ENCODE assay signal across 2 cellular contexts in genomic region chr7:143264196-143264568, GRCh38. TPM values are rescaled to one million over a fixed set of nuclear protein-coding genes. Genes with fewer than 3 reads are reported as not detected.
DNase-seq lines count a peak whose midpoint lies in the region; ATAC-seq and TF ChIP-seq lines count a peak whose summit lies in the region.
"Not testable (repeated sequence)": the region's sequence is repeated elsewhere in the genome, so short reads cannot be mapped to it uniquely, and the experiment has no call there.

No MANE protein-coding gene starts in this region.

- H3K27me3 ChIP-seq in DND-41 (ENCODE audit: insufficient read depth, low read length, poor library complexity); foreskin keratinocyte: not testable (repeated sequence)

- H2AFZ ChIP-seq in DND-41 (ENCODE audit: low read depth, low read length): peak overlapping the region; percentile 89; the same call in 1 of the 2 replicates

- DNase-seq in DND-41, foreskin keratinocyte: not testable (repeated sequence)

- not testable (repeated sequence) for TF ChIP-seq CTCF in DND-41 (IDR thresholded peaks at IDR 0.05; ENCODE audit: borderline replicate concordance, extremely low read depth, low read length, poor library complexity, severe bottlenecking); foreskin keratinocyte (conservative IDR thresholded peaks at IDR 0.05)

- peak overlapping the region; percentile 51 to 74; a peak in 3 of 4 replicates for H3K4me3 ChIP-seq in DND-41 (ENCODE audit: low read depth in 1 of 2, low read length in 2 of 2)

- H3K9ac ChIP-seq in DND-41 (ENCODE audit: low read depth, low read length): peak overlapping the region; percentile 76

- ATAC-seq in DND-41 (ENCODE audit: insufficient read depth, low read depth); foreskin keratinocyte: not testable (repeated sequence)

- H3K4me2 ChIP-seq in DND-41 (ENCODE audit: insufficient read depth, low read length): peak overlapping the region; percentile 93

- H3K36me3 ChIP-seq in DND-41 (ENCODE audit: insufficient read depth, low read length): peaks cover 33% of the 10 kb centered on the region

- H3K9me3 ChIP-seq in DND-41 (ENCODE audit: insufficient read depth, low read length, severe bottlenecking): not testable (repeated sequence)

- H4K20me1 ChIP-seq in DND-41 (ENCODE audit: insufficient read depth, low read length): not testable (repeated sequence)

- peaks cover 26% of the 10 kb centered on the region for H3K4me1 ChIP-seq in DND-41 (ENCODE audit: insufficient read depth, low read length)
- not testable (repeated sequence) for H3K4me1 ChIP-seq in foreskin keratinocyte

- peak overlapping the region; percentile 76 for H3K27ac ChIP-seq in DND-41 (ENCODE audit: low read length)
- H3K27ac ChIP-seq in foreskin keratinocyte: peak overlapping the region; percentile 26

- peaks cover 17% of the 10 kb centered on the region for H3K79me2 ChIP-seq in DND-41 (ENCODE audit: insufficient read depth, low read length)

RNA-seq across cellular contexts. Expression of gene GSTK1, which starts 0.9 kb away (rescaled TPM):
- 106 and 107 TPM in 2 replicates for total RNA-seq in foreskin keratinocyte
- 141 and 152 TPM in 2 replicates for polyA plus RNA-seq in foreskin keratinocyte

RNA-seq across cellular contexts. Expression of gene TMEM139, which starts 20.6 kb away (rescaled TPM):
- 6.7 and 7.6 TPM in 2 replicates for total RNA-seq in foreskin keratinocyte
- polyA plus RNA-seq in foreskin keratinocyte: 8.4 and 10.1 TPM in 2 replicates

RNA-seq across cellular contexts. Expression of gene CASP2, which starts 24.0 kb away (rescaled TPM):
- total RNA-seq in foreskin keratinocyte: 21.4 and 23.9 TPM in 2 replicates
- polyA plus RNA-seq in foreskin keratinocyte: 10.1 and 12.3 TPM in 2 replicates

RNA-seq across cellular contexts. Expression of gene TAS2R40, which starts 42.3 kb away (rescaled TPM):
- total RNA-seq in foreskin keratinocyte: not detected in 2 replicates
- not detected in 2 replicates for polyA plus RNA-seq in foreskin keratinocyte

RNA-seq across cellular contexts. Expression of gene CLCN1, which starts 51.7 kb away (rescaled TPM):
- total RNA-seq in foreskin keratinocyte: 0.04 TPM in 1 of 2 replicates, not detected in the other
- polyA plus RNA-seq in foreskin keratinocyte: 0.02 TPM in 1 of 2 replicates, not detected in the other
